In the genomic region with DNA sequence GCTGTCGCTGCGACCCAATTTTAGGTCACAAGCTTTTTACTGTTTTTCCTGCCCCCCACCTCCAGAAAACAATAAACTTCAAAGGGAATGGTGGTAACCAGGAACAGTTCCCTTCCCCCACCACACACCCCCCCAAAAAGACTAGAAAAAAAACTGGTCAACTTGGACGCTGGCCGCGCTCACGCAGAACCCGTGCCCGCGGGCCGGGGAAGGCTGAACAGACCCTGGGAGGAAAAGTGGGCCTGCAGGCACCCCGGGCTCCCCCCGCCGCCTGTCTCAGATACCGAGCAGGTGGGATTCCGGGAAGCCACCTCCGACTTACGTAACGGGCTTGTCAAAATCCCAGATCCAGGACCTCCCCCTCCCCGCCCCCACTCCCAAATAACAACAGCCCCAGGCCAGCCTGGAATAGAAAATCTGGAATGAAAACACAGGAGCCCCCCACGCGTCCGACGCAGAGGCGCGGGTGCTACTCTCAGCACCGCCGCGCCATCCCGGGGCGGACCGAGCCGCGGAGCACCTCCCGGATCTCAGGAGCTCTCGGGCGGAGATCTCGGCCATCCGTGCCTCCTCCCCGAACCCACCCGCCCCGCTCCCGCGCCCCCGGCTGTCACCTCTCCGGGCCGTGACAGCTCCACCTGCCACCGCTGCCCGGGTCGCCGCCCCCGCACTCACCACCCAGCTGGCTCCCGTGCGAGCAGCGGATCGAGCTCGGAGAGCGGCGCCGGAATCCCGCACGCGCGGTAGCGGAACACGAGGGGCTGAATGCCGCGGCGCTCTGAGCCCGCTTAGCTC, we compare ENCODE assay signal across 8 cellular contexts. TPM values are rescaled to one million over a fixed set of nuclear protein-coding genes. Genes with fewer than 3 reads are reported as not detected.
A peak's percentile ranks its signal among the peaks of the same experiment; 100 is the strongest.
DNase-seq lines count a peak whose midpoint lies in the region; ATAC-seq and TF ChIP-seq lines count a peak whose summit lies in the region.

No MANE protein-coding gene starts in this region.

- H3K4me3 ChIP-seq in A673 (ENCODE audit: low read depth, low read length, poor library complexity, severe bottlenecking), result peak overlapping the region; percentile 80
- peak overlapping the region; percentile 77 for H3K4me3 ChIP-seq in lung

- DNase-seq in A673 (ENCODE audit: low spot score) (peak; percentile 68), NCI-H1105 (lab: John Stamatoyannopoulos, UW) (peak; percentile 64), ecto neural progenitor cell (ENCODE audit: low spot score) (peak; percentile 75), lung (ENCODE audit: low spot score) (peak; percentile 61), GM19240 (ENCODE audit: insufficient read length, low spot score) (no peak)
- peak; percentile 56 for DNase-seq in activated CD4-positive, alpha-beta T cell treated with anti-CD3 and anti-CD28 coated beads for 48 hours
- DNase-seq in stimulated activated CD8-positive, alpha-beta memory T cell treated with anti-CD3 and anti-CD28 coated beads, Interleukin-2, amount 100 ng/mL, for 48 hours (ENCODE audit: low read depth in 2 of 2), result peak; percentile 31 to 37

- CTCF ChIA-PET in A673 (lab: Charles Lee), result interaction anchor here (0.5 to 0.6 kb wide), 2 partner anchors 29 to 65 kb away, joined by 3 to 8 read pairs; no protein-coding TSS in a partner anchor

- peak; percentile 7 for ATAC-seq in lung (ENCODE audit: insufficient read depth, low FRiP score)

- intact Hi-C loops in A673 (cut with micrococcal nuclease; ENCODE audit: unreplicated experiment), result loop anchor here (1.0 kb wide), 1 partner anchor 78 kb away; the partner anchor contains the start of gene RAB11A

- POLR2A ChIA-PET in A673 (lab: Charles Lee; ENCODE audit: low non-redundant PET), result no interaction called here

- TF ChIP-seq POLR2A in GM19099 (IDR thresholded peaks at IDR 0.05; ENCODE audit: extremely low read depth, insufficient read length, low read depth), result peak; percentile 73

- H3K27ac ChIP-seq in A673 (ENCODE audit: low read depth, low read length, poor library complexity, severe bottlenecking) (peak overlapping the region; percentile 83), lung (ENCODE audit: low read depth in 1 of 2, low read length in 1 of 2) (peak overlapping the region; percentile 85 to 98)

- TF ChIP-seq CTCF in A673 (conservative IDR thresholded peaks at IDR 0.05; ENCODE audit: low read depth, low read length) (no peak), lung (IDR thresholded peaks at IDR 0.05; ENCODE audit: control extremely low read depth, extremely low read depth) (no peak)

- no TSS peak for BruUV-seq in A673 (replicated peaks; lab: Mats Ljungman, UMichigan)

- no peaks in the 10 kb centered on the region for H3K27me3 ChIP-seq in A673 (replicated peaks; ENCODE audit: insufficient read depth, low read depth, low read length, poor library complexity)
- no peaks in the 10 kb centered on the region for H3K27me3 ChIP-seq in lung (ENCODE audit: control insufficient read depth, insufficient read depth)

- H3K4me1 ChIP-seq in A673 (ENCODE audit: insufficient read depth, low read length, poor library complexity, severe bottlenecking), result peaks cover 17% of the 10 kb centered on the region
- peaks cover 4 to 14% of the 10 kb centered on the region in 2 donors for H3K4me1 ChIP-seq in lung (ENCODE audit: control insufficient read depth in 2 of 2, insufficient read depth in 2 of 2, low read length in 2 of 2)

- WGBS in lung, 2 donors, result 1 to 2% methylated on average over 55 to 69 of the region's 69 CpGs

- H3K36me3 ChIP-seq in A673 (ENCODE audit: insufficient read depth, low read length, poor library complexity, severe bottlenecking), result no peaks in the 10 kb centered on the region
- H3K36me3 ChIP-seq in lung (ENCODE audit: control insufficient read depth in 2 of 2, insufficient read depth in 2 of 2, low read length in 2 of 2), result no peaks in the 10 kb centered on the region

- H3K9me3 ChIP-seq in A673 (ENCODE audit: low read depth, low read length, poor library complexity, severe bottlenecking) (no peaks in the 10 kb centered on the region), lung (ENCODE audit: control insufficient read depth in 2 of 2, insufficient read depth in 1 of 2, low read length in 1 of 2) (no peaks in the 10 kb centered on the region)

RNA-seq across cellular contexts. Expression of gene DENND4A, which starts 0.6 kb away (rescaled TPM):
- total RNA-seq in A673 (2021) (13.2 TPM in 2 replicates), lung (10 to 100 TPM; 26.2 to 52.8 TPM)
- 1 to 10 TPM; 7.0 to 8.5 TPM for polyA plus RNA-seq in lung
